ENCODE assay signal across 1 cellular context in genomic region chr11:9046376-9046775, GRCh38.
TF ChIP-seq lines count a peak whose summit lies in the region.

No MANE protein-coding gene starts in this region.

TF ChIP-seq in H1, 55 proteins besides CTCF, POLR2A, EP300 and RAD21:
- TF ChIP-seq SP1 (IDR thresholded peaks at IDR 0.05; ENCODE audit: low read depth, low read length) = no peak
- TF ChIP-seq POU5F1 (IDR thresholded peaks at IDR 0.05; ENCODE audit: low read depth, low read length) = no peak
- no peak for TF ChIP-seq HDAC2 (IDR thresholded peaks at IDR 0.05; ENCODE audit: borderline replicate concordance in 1 of 2, low read depth in 2 of 2, low read length in 2 of 2)
- no peak for TF ChIP-seq TAF7 (optimal IDR thresholded peaks at IDR 0.05; ENCODE audit: borderline replicate concordance, low read depth, low read length)
- TF ChIP-seq EGR1 (IDR thresholded peaks at IDR 0.05; ENCODE audit: borderline replicate concordance, low read depth, low read length) = no peak
- TF ChIP-seq ASH2L (IDR thresholded peaks at IDR 0.05; ENCODE audit: low read length) = no peak
- no peak for TF ChIP-seq ATF3 (IDR thresholded peaks at IDR 0.05; ENCODE audit: insufficient read depth, low read depth, low read length)
- no peak for TF ChIP-seq MAX (IDR thresholded peaks at IDR 0.05)
- no peak for TF ChIP-seq GTF2F1 (IDR thresholded peaks at IDR 0.05; ENCODE audit: borderline replicate concordance, low read depth, low read length)
- TF ChIP-seq SIN3A (conservative IDR thresholded peaks at IDR 0.05 in 1 of 2, IDR thresholded peaks at IDR 0.05 in 1 of 2; ENCODE audit: low read depth in 1 of 2, low read length in 2 of 2) = no peak
- no peak for TF ChIP-seq CBX5 (IDR thresholded peaks at IDR 0.05; ENCODE audit: low read depth, low read length)
- TF ChIP-seq TEAD4 (IDR thresholded peaks at IDR 0.05; ENCODE audit: low read depth, low read length) = no peak
- no peak for TF ChIP-seq HDAC6 (IDR thresholded peaks at IDR 0.05; ENCODE audit: low read depth, low read length)
- TF ChIP-seq TCF12 (IDR thresholded peaks at IDR 0.05; ENCODE audit: low read depth, low read length) = no peak
- no peak for TF ChIP-seq SUZ12 (IDR thresholded peaks at IDR 0.05; ENCODE audit: low read length)
- no peak; the same call in 1 of the 2 replicates for TF ChIP-seq RBBP5 (IDR thresholded peaks at IDR 0.05; ENCODE audit: borderline replicate concordance, low read depth, low read length)
- TF ChIP-seq ZNF274 (IDR thresholded peaks at IDR 0.05; ENCODE audit: borderline replicate concordance, extremely low read depth, low read length) = no peak
- TF ChIP-seq CBX8 (IDR thresholded peaks at IDR 0.05; ENCODE audit: borderline replicate concordance, low read depth, low read length) = no peak
- no peak for TF ChIP-seq POLR2AphosphoS5 (IDR thresholded peaks at IDR 0.05; ENCODE audit: low read depth, low read length)
- TF ChIP-seq USF2 (IDR thresholded peaks at IDR 0.05; ENCODE audit: low read length) = no peak
